Comparison of ENCODE assay signal across 14 cellular contexts in genomic region chr7:158973941-158974785, GRCh38.
"Had no signal": no experiment of that assay in that cellular context is flagged by ENCODE, and none has a peak within 500 bp of the region (broad histone marks: within the 10 kb centered on the region; RNA-seq: fewer than 3 reads in every experiment).

No MANE protein-coding gene starts in this region.

- ATAC-seq: left lung; naive thymus-derived CD4-positive, alpha-beta T cell; sciatic nerve had no signal

- H3K27ac ChIP-seq: left lung, tibial artery, WERI-Rb-1 had no signal

- H3K36me3 ChIP-seq: left lung, tibial artery, WERI-Rb-1 had no signal

- DNase-seq: cortex of kidney, kidney glomerular epithelial cell, small intestine, tibial artery, WERI-Rb-1 had no signal

- H3K4me3 Mint-ChIP-seq: neural crest cell had no signal

- H3K27me3 ChIP-seq: tibial artery had no signal

- H3K36me3 Mint-ChIP-seq: T-cell had no signal

- H3K4me3 ChIP-seq: left lung, lung, tibial artery had no signal

- FAIRE-seq: bronchial epithelial cell, endometrium, small intestine, TTC549 had no signal
